Comparison of ENCODE assay signal across 26 cellular contexts in genomic region chr14:90829677-90830076, GRCh38. TPM values are rescaled to one million over a fixed set of nuclear protein-coding genes. Genes with fewer than 3 reads are reported as not detected.
DNase-seq lines count a peak whose midpoint lies in the region; ATAC-seq, FAIRE-seq and TF ChIP-seq lines count a peak whose summit lies in the region.
"Had no signal": no experiment of that assay in that cellular context is flagged by ENCODE, and none has a peak within 500 bp of the region (broad histone marks: within the 10 kb centered on the region; RNA-seq: fewer than 3 reads in every experiment).

No MANE protein-coding gene starts in this region.

- H3K27ac Mint-ChIP-seq in T-helper 1 cell treated with Interleukin-12 subunit alpha and Interleukin-12 subunit beta and Interleukin-4 antibody, amounts not matched to agents 30 μg/mL and 1 μg/mL, for 36 hours = peak overlapping the region; percentile 63
- H3K27ac Mint-ChIP-seq in CD14-positive monocyte (peak overlapping the region in 5 of 7 donors; percentile 52 to 90 (median 62)), T-helper 17 cell (peak overlapping the region; percentile 91), memory B cell (peak overlapping the region; percentile 56)

- H3K4me1 Mint-ChIP-seq in T-helper 1 cell treated with Interleukin-12 subunit alpha and Interleukin-12 subunit beta and Interleukin-4 antibody, amounts not matched to agents 30 μg/mL and 1 μg/mL, for 36 hours (ENCODE audit: low read depth) = peaks cover 27% of the 10 kb centered on the region
- peaks cover 19% of the 10 kb centered on the region for H3K4me1 Mint-ChIP-seq in CD14-positive monocyte
- H3K4me1 Mint-ChIP-seq in T-helper 17 cell = peaks cover 19% of the 10 kb centered on the region
- peaks cover 9% of the 10 kb centered on the region for H3K4me1 Mint-ChIP-seq in memory B cell

- in situ Hi-C loops in ACHN (cut with HindIII; ENCODE audit: low pct_ligation_motif_present, low pct_unique_long_range_greater_than_20kb, low sequenced_read_pairs) = no loop called here

- peaks cover 6% of the 10 kb centered on the region for H3K9me3 Mint-ChIP-seq in T-helper 1 cell treated with Interleukin-12 subunit alpha and Interleukin-12 subunit beta and Interleukin-4 antibody, amounts not matched to agents 30 μg/mL and 1 μg/mL, for 36 hours
- H3K9me3 Mint-ChIP-seq in CD14-positive monocyte (peaks cover 4 to 23% (median 9%) of the 10 kb centered on the region in 7 donors), memory B cell (peaks cover 1% of the 10 kb centered on the region)

- H3K36me3 Mint-ChIP-seq in T-helper 1 cell treated with Interleukin-12 subunit alpha and Interleukin-12 subunit beta and Interleukin-4 antibody, amounts not matched to agents 30 μg/mL and 1 μg/mL, for 36 hours (ENCODE audit: low read depth) = peaks cover 4% of the 10 kb centered on the region
- no peaks in the 10 kb centered on the region for H3K36me3 Mint-ChIP-seq in CD14-positive monocyte
- no peaks in the 10 kb centered on the region for H3K36me3 Mint-ChIP-seq in T-helper 17 cell (ENCODE audit: low read depth)
- no peaks in the 10 kb centered on the region for H3K36me3 Mint-ChIP-seq in memory B cell

- ATAC-seq in T-helper 17 cell (no peak), memory B cell (ENCODE audit: low read depth) (no peak)
- ATAC-seq: K562, PC-3, SK-N-SH treated with all-trans-retinoic acid at 6 μM for 48 hours had no signal

- no peak for TF ChIP-seq POLR2A in GM12892 (IDR thresholded peaks at IDR 0.05; ENCODE audit: low read depth, low read length)

- no peak for DNase-seq in T-helper 1 cell
- no peak for DNase-seq in CD14-positive monocyte (ENCODE audit: low spot score)
- no peak for DNase-seq in T-helper 17 cell
- no peak for DNase-seq in memory B cell (ENCODE audit: low spot score in 2 of 2)
- DNase-seq in ACHN = no peak
- DNase-seq in GM12892 (ENCODE audit: insufficient read length) = no peak
- no peak for DNase-seq in hypothalamus (lab: John Stamatoyannopoulos, UW)
- DNase-seq: activated CD4-positive, alpha-beta T cell treated with anti-CD3 and anti-CD28 coated beads for 48 hours; DMS 273 treated with DMSO at 0.1 percent for 48 hours; effector memory CD4-positive, alpha-beta T cell; EL; hippocampal formation; NCI-H1105 treated with DMSO at 0.1 percent for 48 hours; NCI-H2029 treated with DMSO at 0.1 percent for 48 hours; NCI-H524 treated with DMSO at 0.1 percent for 48 hours; NK-92 treated with Interleukin-12 subunit alpha and Interleukin-12 subunit beta, amount 100 ng/mL, for 24 hours; PC-3; retina; Right ventricle myocardium superior; stimulated activated naive CD4-positive, alpha-beta T cell treated with Interleukin-2 at 50 U/mL for 16 hours; T-helper 9 cell had no signal

- no peak for TF ChIP-seq CTCF in CD14-positive monocyte (IDR thresholded peaks at IDR 0.05)

- no peak for FAIRE-seq in GM12892 (lab: Jason Lieb, UNC)
- FAIRE-seq: H1, K562 had no signal

- intact Hi-C loops in CD14-positive monocyte (cut with micrococcal nuclease) = loop anchor here in 1 of 2 donors (5.0 to 10.0 kb wide), 2 partner anchors 72 to 425 kb away; no protein-coding TSS in a partner anchor

- H3K27me3 Mint-ChIP-seq in T-helper 1 cell treated with Interleukin-12 subunit alpha and Interleukin-12 subunit beta and Interleukin-4 antibody, amounts not matched to agents 30 μg/mL and 1 μg/mL, for 36 hours (ENCODE audit: low read depth) = peaks cover 4% of the 10 kb centered on the region
- H3K27me3 Mint-ChIP-seq in CD14-positive monocyte (ENCODE audit: low read depth in 3 of 3) = peaks cover 2 to 7% (median 6%) of the 10 kb centered on the region in 3 donors
- H3K27me3 Mint-ChIP-seq in T-helper 17 cell = no peaks in the 10 kb centered on the region
- peaks cover 2% of the 10 kb centered on the region for H3K27me3 Mint-ChIP-seq in memory B cell

- no peak overlapping the region for H3K4me3 Mint-ChIP-seq in T-helper 1 cell treated with Interleukin-12 subunit alpha and Interleukin-12 subunit beta and Interleukin-4 antibody, amounts not matched to agents 30 μg/mL and 1 μg/mL, for 36 hours
- no peak overlapping the region for H3K4me3 Mint-ChIP-seq in CD14-positive monocyte
- no peak overlapping the region for H3K4me3 Mint-ChIP-seq in T-helper 17 cell
- H3K4me3 Mint-ChIP-seq in memory B cell = peak overlapping the region; percentile 27

- no peaks in the 10 kb centered on the region for H3K9me3 ChIP-seq in T-helper 17 cell (ENCODE audit: control insufficient read depth, low read length, poor library complexity, severe bottlenecking)
- H3K9me3 ChIP-seq: suprapubic skin had no signal

RNA-seq across cellular contexts. Expression of gene TTC7B, which starts 13.4 kb away (rescaled TPM):
- polyA plus RNA-seq in CD14-positive monocyte = 1 to 10 TPM in 1 of 2 donors, under 1 TPM in 1; 0.87 to 1.2 TPM
- total RNA-seq in T-helper 17 cell = 10 to 100 TPM in 1 of 2 donors, 1 to 10 TPM in 1; 2.5 to 28.3 TPM
- polyA plus RNA-seq in GM12892 (2012; ENCODE audit: missing spikeins) = not detected
